7 cellular contexts compared by ENCODE assay signal in genomic region chr19:40420451-40420765, GRCh38. TPM values are rescaled to one million over a fixed set of nuclear protein-coding genes. Genes with fewer than 3 reads are reported as not detected.
DNase-seq lines count a peak whose midpoint lies in the region; ATAC-seq and TF ChIP-seq lines count a peak whose summit lies in the region.

No MANE protein-coding gene starts in this region.

- TF ChIP-seq EP300 in stomach (IDR thresholded peaks at IDR 0.05) = no peak

- H3K27ac ChIP-seq in HL-60 (replicated peaks) (peak overlapping the region; percentile 84), iPS-20b (ENCODE audit: low read length) (no peak overlapping the region), stomach (peak overlapping the region; percentile 98 to 100 (median 99))

- H3K9ac ChIP-seq in iPS-20b (ENCODE audit: low read depth, low read length) = no peak overlapping the region; the same call in 1 of the 2 replicates

- H3K4me1 ChIP-seq in iPS-20b (ENCODE audit: insufficient read depth, low read length) (peaks cover 5% of the 10 kb centered on the region; the same call in 1 of the 2 replicates), stomach (peaks cover 42 to 56% (median 46%) of the 10 kb centered on the region in 4 donors)

- H3K4me3 Mint-ChIP-seq in activated T-helper 17 cell treated with anti-CD3 and anti-CD28 coated beads, Interleukin-2, amount 50 U/mL, for 72 hours = peak overlapping the region; percentile 98

- TF ChIP-seq CTCF in HL-60 (IDR thresholded peaks at IDR 0.05; ENCODE audit: insufficient read depth, low read length) (no peak), stomach (IDR thresholded peaks at IDR 0.05) (no peak)

- H3K4me1 Mint-ChIP-seq in activated T-helper 17 cell treated with anti-CD3 and anti-CD28 coated beads, Interleukin-2, amount 50 U/mL, for 72 hours = peaks cover 14% of the 10 kb centered on the region

- H3K27ac Mint-ChIP-seq in activated T-helper 17 cell treated with anti-CD3 and anti-CD28 coated beads, Interleukin-2, amount 50 U/mL, for 72 hours = no peak overlapping the region

- TF ChIP-seq POLR2A in stomach (IDR thresholded peaks at IDR 0.05) = no peak

- no peaks in the 10 kb centered on the region for H3K9me3 Mint-ChIP-seq in activated T-helper 17 cell treated with anti-CD3 and anti-CD28 coated beads, Interleukin-2, amount 50 U/mL, for 72 hours

- no peaks in the 10 kb centered on the region for H3K9me3 ChIP-seq in iPS-20b (ENCODE audit: insufficient read depth, low read depth, low read length)
- H3K9me3 ChIP-seq in stomach = no peaks in the 10 kb centered on the region

- H3K36me3 ChIP-seq in iPS-20b (ENCODE audit: insufficient read depth, low read depth, low read length) (peaks cover 8% of the 10 kb centered on the region), stomach (peaks cover 12 to 13% (median 12%) of the 10 kb centered on the region in 4 donors)

- H3K27me3 ChIP-seq in HL-60 (ENCODE audit: insufficient read depth, poor library complexity, severe bottlenecking) (no peaks in the 10 kb centered on the region), iPS-20b (ENCODE audit: insufficient read depth, low read length) (no peaks in the 10 kb centered on the region), stomach (no peaks in the 10 kb centered on the region)

- intact Hi-C loops in stomach (cut with DNase I; ENCODE audit: low total_unique reads) = no loop called here

- 54 to 58% (median 57%) methylated on average over 14 of the region's 14 CpGs for WGBS in stomach, 5 donors

- peaks cover 42% of the 10 kb centered on the region for H3K36me3 Mint-ChIP-seq in activated T-helper 17 cell treated with anti-CD3 and anti-CD28 coated beads, Interleukin-2, amount 50 U/mL, for 72 hours (ENCODE audit: low read depth)

- H3K27me3 Mint-ChIP-seq in activated T-helper 17 cell treated with anti-CD3 and anti-CD28 coated beads, Interleukin-2, amount 50 U/mL, for 72 hours = no peaks in the 10 kb centered on the region

- H3K4me3 ChIP-seq in HL-60 (replicated peaks; ENCODE audit: insufficient read depth, low read length) = peak overlapping the region; percentile 71
- peak overlapping the region; percentile 81; the same call in 1 of the 2 replicates for H3K4me3 ChIP-seq in iPS-20b (ENCODE audit: low read length)
- peak overlapping the region; percentile 42 to 63 (median 54) for H3K4me3 ChIP-seq in stomach

- DNase-seq in HL-60 (ENCODE audit: low read depth in 1 of 2, low spot score in 1 of 2) (no peak), stomach (no peak), NCI-H128 (lab: John Stamatoyannopoulos, UW; ENCODE audit: unreplicated experiment) (no peak), RPMI8226 (no peak)

- ATAC-seq in activated T-helper 17 cell treated with anti-CD3 and anti-CD28 coated beads, Interleukin-2, amount 50 U/mL, for 72 hours (replicated peaks) = no peak
- ATAC-seq in GM19467 (IDR thresholded peaks at IDR 0.05; ENCODE audit: unreplicated experiment) = no peak

RNA-seq across cellular contexts. Expression of gene SERTAD1, which starts 5.4 kb away (rescaled TPM):
- 10 to 100 TPM; 14.3 to 34.4 TPM for total RNA-seq in activated T-helper 17 cell treated with anti-CD3 and anti-CD28 coated beads, Interleukin-2, amount 50 U/mL, for 72 hours
- total RNA-seq in stomach = 10 to 100 TPM in 1 of 5 donors, 1 to 10 TPM in 3, not detected in 1; 8.6 to 16.8 (median 9.7) TPM
- polyA plus RNA-seq in stomach = 10 to 100 TPM; 11.2 to 36.5 (median 25.2) TPM

RNA-seq across cellular contexts. Expression of gene PRX, which starts 7.2 kb away (rescaled TPM):
- 1 to 10 TPM in 1 of 2 donors, under 1 TPM in 1; 0.82 to 1.3 TPM for total RNA-seq in activated T-helper 17 cell treated with anti-CD3 and anti-CD28 coated beads, Interleukin-2, amount 50 U/mL, for 72 hours
- 1 to 10 TPM in 4 of 5 donors, not detected in 1; 4.3 to 8.6 (median 6.3) TPM for total RNA-seq in stomach
- 1 to 10 TPM; 1.6 to 2.7 (median 2.1) TPM for polyA plus RNA-seq in stomach

RNA-seq across cellular contexts. Expression of gene SERTAD3, which starts 23.7 kb away (rescaled TPM):
- total RNA-seq in activated T-helper 17 cell treated with anti-CD3 and anti-CD28 coated beads, Interleukin-2, amount 50 U/mL, for 72 hours = 10 to 100 TPM; 14.3 to 23.9 TPM
- total RNA-seq in stomach = 10 to 100 TPM in 4 of 5 donors, 1 to 10 TPM in 1; 6.2 to 41.4 (median 32.5) TPM
- 10 to 100 TPM; 16.8 to 29.4 (median 25.9) TPM for polyA plus RNA-seq in stomach

RNA-seq across cellular contexts. Expression of gene HIPK4, which starts 30.4 kb away (rescaled TPM):
- total RNA-seq in activated T-helper 17 cell treated with anti-CD3 and anti-CD28 coated beads, Interleukin-2, amount 50 U/mL, for 72 hours = not detected
- total RNA-seq in stomach = not detected
- under 1 TPM; 0.05 to 0.46 (median 0.12) TPM for polyA plus RNA-seq in stomach

RNA-seq across cellular contexts. Expression of gene BLVRB, which starts 45.1 kb away (rescaled TPM):
- total RNA-seq in activated T-helper 17 cell treated with anti-CD3 and anti-CD28 coated beads, Interleukin-2, amount 50 U/mL, for 72 hours = 10 to 100 TPM; 27.1 to 55.5 TPM
- 100 to 1,000 TPM in 4 of 5 donors, 10 to 100 TPM in 1; 54.3 to 561 (median 121) TPM for total RNA-seq in stomach
- 100 to 1,000 TPM; 247 to 492 (median 288) TPM for polyA plus RNA-seq in stomach
